8 cellular contexts compared by ENCODE assay signal in the genomic region with DNA sequence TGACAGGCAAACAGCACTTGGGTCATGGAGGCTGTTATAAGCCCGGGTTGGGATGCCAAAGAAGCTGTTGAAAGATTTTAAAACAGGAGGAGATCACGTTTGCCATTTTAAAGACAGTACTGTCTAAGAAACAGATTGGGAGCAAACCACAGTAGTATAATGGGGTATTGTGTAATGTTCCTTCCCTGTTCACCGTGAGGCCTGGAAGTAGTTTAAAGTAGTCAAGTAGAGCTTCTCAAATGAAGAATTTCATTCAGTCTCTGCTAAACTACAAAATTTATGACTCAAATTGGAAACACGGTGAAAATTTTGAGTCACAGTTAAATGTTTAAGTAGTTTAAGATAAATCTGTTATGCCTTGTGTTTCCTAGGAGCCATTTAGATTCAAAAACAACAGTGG. TPM values are rescaled to one million over a fixed set of nuclear protein-coding genes. Genes with fewer than 3 reads are reported as not detected.
A peak's percentile ranks its signal among the peaks of the same experiment; 100 is the strongest.
DNase-seq lines count a peak whose midpoint lies in the region; ATAC-seq and TF ChIP-seq lines count a peak whose summit lies in the region.

No MANE protein-coding gene starts in this region.

- POLR2A ChIA-PET in AG04450 (lab: Yijun Ruan, JAX) (interaction anchor here (0.8 to 1.0 kb wide), 2 partner anchors 15 to 28 kb away, joined by 3 to 4 read pairs; no protein-coding TSS in a partner anchor), MCF 10A (lab: Yijun Ruan, JAX) (interaction anchor here (0.6 to 2.3 kb wide), 9 partner anchors 10 to 297 kb away, joined by 3 to 9 read pairs (median 3); partner anchors contain the start of gene TCTN1)

- no peak overlapping the region for H3K4me3 Mint-ChIP-seq in MCF 10A (ENCODE audit: unreplicated experiment)

- WGBS in thyroid gland, 2 donors = 61 to 81% methylated on average over 4 of the region's 4 CpGs

- H3K27ac Mint-ChIP-seq in MCF 10A (ENCODE audit: low read depth, unreplicated experiment) = peak overlapping the region; percentile 71

- peaks cover 75% of the 10 kb centered on the region for H3K36me3 Mint-ChIP-seq in MCF 10A (ENCODE audit: insufficient read depth, unreplicated experiment)

- H3K27ac ChIP-seq in AG04450 (ENCODE audit: low read depth, low read length) = peak overlapping the region; percentile 92
- H3K27ac ChIP-seq in muscle layer of duodenum (ENCODE audit: low read length) = peak overlapping the region; percentile 74
- no peak overlapping the region for H3K27ac ChIP-seq in thyroid gland

- ATAC-seq in HG02623 (IDR thresholded peaks at IDR 0.05; ENCODE audit: unreplicated experiment) = no peak
- no peak for ATAC-seq in GM21381 (IDR thresholded peaks at IDR 0.05; ENCODE audit: unreplicated experiment)

- BruUV-seq in MCF 10A (replicated peaks; lab: Mats Ljungman, UMichigan) = no TSS peak

- H3K4me3 ChIP-seq in AG04450 (ENCODE audit: low read depth, low read length) (no peak overlapping the region), muscle layer of duodenum (ENCODE audit: low read depth in 1 of 2, low read length in 2 of 2) (no peak overlapping the region), thyroid gland (replicated peaks in 1 of 3) (no peak overlapping the region)

- peaks cover 23% of the 10 kb centered on the region for H3K4me1 Mint-ChIP-seq in MCF 10A (ENCODE audit: insufficient read depth, unreplicated experiment)

- H3K36me3 ChIP-seq in muscle layer of duodenum (ENCODE audit: control insufficient read depth in 1 of 2, insufficient read depth in 2 of 2, low read length in 2 of 2) (peaks cover 3 to 15% of the 10 kb centered on the region in 2 donors), thyroid gland (peaks cover 0 to 8% of the 10 kb centered on the region in 2 donors)

- CTCF ChIA-PET in AG04450 (lab: Charles Lee) (interaction anchor here (0.6 kb wide), 2 partner anchors 26 to 294 kb away, joined by 5 read pairs; no protein-coding TSS in a partner anchor), MCF 10A (lab: Yijun Ruan, JAX) (interaction anchor here (1.3 kb wide), 2 partner anchors 21 to 23 kb away, joined by 3 read pairs; no protein-coding TSS in a partner anchor)

- TF ChIP-seq CTCF in AG04450 (IDR thresholded peaks at IDR 0.05; ENCODE audit: low read depth, low read length) = no peak
- TF ChIP-seq CTCF in MCF 10A (IDR thresholded peaks at IDR 0.05; ENCODE audit: unreplicated experiment) = no peak
- TF ChIP-seq CTCF in thyroid gland (IDR thresholded peaks at IDR 0.05) = no peak

- H3K9me3 ChIP-seq in AG04450 (ENCODE audit: control insufficient read depth, insufficient read depth, low read length) = no peaks in the 10 kb centered on the region
- no peaks in the 10 kb centered on the region for H3K9me3 ChIP-seq in muscle layer of duodenum (ENCODE audit: control insufficient read depth in 1 of 2, low read length in 2 of 2)
- H3K9me3 ChIP-seq in thyroid gland = no peaks in the 10 kb centered on the region

- DNase-seq in AG04450 (ENCODE audit: low read depth, low spot score) = peak; percentile 56
- DNase-seq in LHCN-M2 (ENCODE audit: low read depth) = peak; percentile 74
- peak; percentile 38 for DNase-seq in MCF 10A (ENCODE audit: unreplicated experiment)
- no peak for DNase-seq in NCI-H345 treated with DMSO at 0.1 percent for 48 hours (lab: John Stamatoyannopoulos, UW; ENCODE audit: unreplicated experiment)
- DNase-seq in thyroid gland = no peak

- no peak for TF ChIP-seq POLR2A in thyroid gland (IDR thresholded peaks at IDR 0.05)

- no peaks in the 10 kb centered on the region for H3K27me3 Mint-ChIP-seq in MCF 10A (ENCODE audit: insufficient read depth, unreplicated experiment)

- H3K4me1 ChIP-seq in muscle layer of duodenum (ENCODE audit: control insufficient read depth in 1 of 2, insufficient read depth in 2 of 2, low read length in 2 of 2) = peaks cover 9 to 39% of the 10 kb centered on the region in 2 donors
- peaks cover 4 to 18% of the 10 kb centered on the region in 2 donors for H3K4me1 ChIP-seq in thyroid gland

- intact Hi-C loops in MCF 10A (cut with micrococcal nuclease) = no loop called here
- intact Hi-C loops in thyroid gland (cut with DNase I) = no loop called here

- H3K27me3 ChIP-seq in AG04450 (ENCODE audit: control insufficient read depth, insufficient read depth, low read length) (no peaks in the 10 kb centered on the region), muscle layer of duodenum (ENCODE audit: low read depth, low read length) (no peaks in the 10 kb centered on the region), thyroid gland (no peaks in the 10 kb centered on the region)

- H3K9me3 Mint-ChIP-seq in MCF 10A (ENCODE audit: unreplicated experiment) = no peaks in the 10 kb centered on the region

RNA-seq across cellular contexts. Expression of gene ATP2A2, which starts 35.8 kb away (rescaled TPM):
- 139 and 143 TPM in 2 replicates for polyA plus RNA-seq in AG04450 (2011; rRNA removed)
- polyA minus RNA-seq in AG04450 (2011; rRNA and poly(A)+ RNA removed) = 191 and 196 TPM in 2 replicates
- total RNA-seq in LHCN-M2 (2014; rRNA removed) (114 and 132 TPM in 2 replicates), MCF 10A (2022) (272 and 308 TPM in 2 replicates), thyroid gland (100 to 1,000 TPM; 126 to 220 (median 174) TPM)
- polyA plus RNA-seq in LHCN-M2 (2012) = 73.9 TPM

Comparison
In these comparisons a context has a peak if more than half of its experiments do, and no peak if none do; other contexts are left out.
1. DNase-seq: peak in AG04450 (single experiment), LHCN-M2 (single experiment) and MCF 10A (single experiment); none in NCI-H345 treated with DMSO at 0.1 percent for 48 hours (single experiment) and thyroid gland (0 of 2).
2. H3K27ac ChIP-seq: peak in AG04450 (single experiment) and muscle layer of duodenum (single experiment); none in thyroid gland (0 of 3).